ENCODE assay signal across 24 cellular contexts in the genomic region with DNA sequence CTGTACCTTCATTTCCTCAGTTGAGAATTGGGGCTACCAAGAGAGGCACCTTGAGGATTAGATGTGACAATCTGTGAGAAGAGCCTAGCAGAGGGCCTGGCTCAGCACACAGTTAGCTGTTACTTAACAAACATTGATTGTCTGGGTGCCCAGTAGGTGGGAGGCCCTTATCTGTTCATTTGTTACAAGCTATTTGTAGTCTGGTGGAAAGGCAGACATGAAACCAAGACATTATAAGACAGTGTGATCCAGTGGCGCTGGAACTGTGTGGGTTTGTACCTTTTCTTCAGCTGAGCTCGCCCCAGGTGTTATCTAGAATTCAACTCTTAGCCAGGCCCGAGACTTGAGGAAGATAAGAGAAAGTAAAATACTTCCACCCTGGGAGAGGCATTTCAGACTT. TPM values are rescaled to one million over a fixed set of nuclear protein-coding genes. Genes with fewer than 3 reads are reported as not detected.
"Had no signal": no experiment of that assay in that cellular context is flagged by ENCODE, and none has a peak within 500 bp of the region (broad histone marks: within the 10 kb centered on the region; RNA-seq: fewer than 3 reads in every experiment).

No MANE protein-coding gene starts in this region.

- H3K9me3 ChIP-seq: MG63, SJCRH30 had no signal

- H3K4me3 ChIP-seq: MG63, SJCRH30 had no signal

- ATAC-seq: Panc1, PC-3, SK-N-SH treated with all-trans-retinoic acid at 6 μM for 48 hours had no signal

- H3K4me1 ChIP-seq: SJCRH30 had no signal

- H3K27me3 ChIP-seq: MG63, SJCRH30 had no signal

- DNase-seq: Karpas-422, KG1, MG63, NCI-H1092, NCI-H1105 treated with DMSO at 0.1 percent for 48 hours, NCI-H1417 treated with DMSO at 0.1 percent for 48 hours, NCI-H146, NCI-H187, NCI-H2029, NCI-H2081 treated with DMSO at 0.1 percent for 48 hours, NCI-H2171, NCI-H226, NCI-H446, NCI-H510A, NCI-H524 treated with DMSO at 0.1 percent for 48 hours, NCI-H69, NCI-H774, PC-3, SHP77 treated with DMSO at 0.1 percent for 48 hours, SJCRH30 had no signal

- H3K36me3 ChIP-seq: MG63, SJCRH30 had no signal

- H3K27ac ChIP-seq: RWPE1, SJCRH30 had no signal

RNA-seq across cellular contexts. Expression of gene AKAP4, which starts 16.9 kb away (rescaled TPM):
- total RNA-seq: HT-29, PC-3, SJCRH30 had no signal
